ENCODE assay signal across 1 cellular context in genomic region chr10:104296687-104297436, GRCh38.
TF ChIP-seq lines count a peak whose summit lies in the region.

No MANE protein-coding gene starts in this region.

TF ChIP-seq in IMR-90, 13 proteins besides CTCF, POLR2A, EP300 and RAD21:
- no peak for TF ChIP-seq MAFK (IDR thresholded peaks at IDR 0.05; ENCODE audit: low read depth, low read length)
- TF ChIP-seq SMC3 (IDR thresholded peaks at IDR 0.05; ENCODE audit: low read depth, low read length), result no peak
- no peak for TF ChIP-seq NFE2L2 (IDR thresholded peaks at IDR 0.05; ENCODE audit: low read depth, low read length)
- TF ChIP-seq MXI1 (IDR thresholded peaks at IDR 0.05; ENCODE audit: borderline replicate concordance, low read depth, low read length), result no peak
- no peak for TF ChIP-seq MAZ (IDR thresholded peaks at IDR 0.05; ENCODE audit: borderline replicate concordance, low read depth, low read length)
- no peak for TF ChIP-seq CEBPB (IDR thresholded peaks at IDR 0.05; ENCODE audit: low read depth, low read length)
- TF ChIP-seq RFX5 (IDR thresholded peaks at IDR 0.05; ENCODE audit: low read depth, low read length), result no peak
- TF ChIP-seq, protein P1, sequence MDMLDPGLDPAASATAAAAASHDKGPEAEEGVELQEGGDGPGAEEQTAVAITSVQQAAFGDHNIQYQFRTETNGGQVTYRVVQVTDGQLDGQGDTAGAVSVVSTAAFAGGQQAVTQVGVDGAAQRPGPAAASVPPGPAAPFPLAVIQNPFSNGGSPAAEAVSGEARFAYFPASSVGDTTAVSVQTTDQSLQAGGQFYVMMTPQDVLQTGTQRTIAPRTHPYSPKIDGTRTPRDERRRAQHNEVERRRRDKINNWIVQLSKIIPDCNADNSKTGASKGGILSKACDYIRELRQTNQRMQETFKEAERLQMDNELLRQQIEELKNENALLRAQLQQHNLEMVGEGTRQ (IDR thresholded peaks at IDR 0.05; ENCODE audit: low read depth, low read length), result no peak
- TF ChIP-seq CHD1 (IDR thresholded peaks at IDR 0.05; ENCODE audit: low read depth, low read length), result no peak
- no peak for TF ChIP-seq ELK1 (IDR thresholded peaks at IDR 0.05; ENCODE audit: borderline replicate concordance, low read depth, low read length)
- no peak for TF ChIP-seq RCOR1 (IDR thresholded peaks at IDR 0.05; ENCODE audit: insufficient replicate concordance, low read length)
- TF ChIP-seq FOS (IDR thresholded peaks at IDR 0.05; ENCODE audit: low read depth, low read length), result no peak
- no peak for TF ChIP-seq BHLHE40 (IDR thresholded peaks at IDR 0.05; ENCODE audit: low read depth, low read length)
